In genomic region chr19:54168174-54168917, GRCh38 we compare ENCODE assay signal across 8 cellular contexts. TPM values are rescaled to one million over a fixed set of nuclear protein-coding genes. Genes with fewer than 3 reads are reported as not detected.
DNase-seq lines count a peak whose midpoint lies in the region; ATAC-seq and TF ChIP-seq lines count a peak whose summit lies in the region.

No MANE protein-coding gene starts in this region.

- no peaks in the 10 kb centered on the region for H3K36me3 ChIP-seq in HEK293 (ENCODE audit: control insufficient read depth in 2 of 2, insufficient read depth in 1 of 2, low read length in 2 of 2)

- peak; percentile 93 for DNase-seq in CD1c-positive myeloid dendritic cell (ENCODE audit: extremely low spot score)
- DNase-seq in NCI-H2227 (lab: John Stamatoyannopoulos, UW; ENCODE audit: unreplicated experiment), result peak; percentile 98
- DNase-seq in inferior parietal cortex (ENCODE audit: extremely low spot score), result peak; percentile 88
- DNase-seq in stimulated activated CD4-positive, alpha-beta T cell treated with anti-CD3 and anti-CD28 coated beads, Interleukin-15, amount 100 ng/mL, for 48 hours (ENCODE audit: low read depth in 2 of 2), result peak; percentile 77 to 89

- no peak overlapping the region for H3K27ac Mint-ChIP-seq in brain

- H3K27ac ChIP-seq in HEK293 (ENCODE audit: extremely low read depth, low read depth, low read length) (no peak overlapping the region), VCaP (peak overlapping the region; percentile 50; the same call in 1 of the 2 replicates)

- no peaks in the 10 kb centered on the region for H3K27me3 Mint-ChIP-seq in brain

- H3K4me3 ChIP-seq in HEK293 (ENCODE audit: low read depth, low read length), result no peak overlapping the region

- peaks cover 0 to 25% (median 12%) of the 10 kb centered on the region in 5 experiments for H3K9me3 Mint-ChIP-seq in brain

- H3K9me3 ChIP-seq in HEK293 (ENCODE audit: control insufficient read depth, insufficient read depth, low read depth, low read length), result no peaks in the 10 kb centered on the region

- no peaks in the 10 kb centered on the region for H3K4me1 ChIP-seq in HEK293 (ENCODE audit: control insufficient read depth, insufficient read depth, low read length)

- ATAC-seq in HG03196 (IDR thresholded peaks at IDR 0.05; ENCODE audit: unreplicated experiment), result no peak

- CTCF ChIA-PET in HEK293 (lab: Yijun Ruan, JAX), result interaction anchor here (0.9 to 4.6 kb wide), 10 partner anchors 8 to 223 kb away, joined by 3 to 18 read pairs (median 7); partner anchors contain the start of genes CNOT3, LENG1 and MBOAT7

- peaks cover 4% of the 10 kb centered on the region for H3K4me1 Mint-ChIP-seq in brain

- TF ChIP-seq CTCF in HEK293 (tag by site-specific recombination; IDR thresholded peaks at IDR 0.05) (peak; percentile 83), VCaP (conservative IDR thresholded peaks at IDR 0.05) (peak; percentile 92), brain (conservative IDR thresholded peaks at IDR 0.05) (peak; percentile 75 to 84)

- H3K4me3 Mint-ChIP-seq in brain, result no peak overlapping the region

- POLR2A ChIA-PET in HEK293 (lab: Yijun Ruan, JAX), result interaction anchor here (1.4 to 2.6 kb wide), 3 partner anchors 8 to 31 kb away, joined by 6 to 17 read pairs (median 7); partner anchors contain the start of genes CNOT3, LENG1 and MBOAT7

- H3K36me3 Mint-ChIP-seq in brain, result peaks cover 10% of the 10 kb centered on the region

TF ChIP-seq in HEK293, 187 proteins besides CTCF, POLR2A, EP300 and RAD21 (continues in another document):
- TF ChIP-seq ZBTB17 (tag by site-specific recombination; IDR thresholded peaks at IDR 0.05) (no peak), ZNF214 (tag by site-specific recombination; IDR thresholded peaks at IDR 0.05; ENCODE audit: borderline replicate concordance) (no peak), OSR2 (tag by site-specific recombination; IDR thresholded peaks at IDR 0.05) (no peak), ZBTB6 (tag by site-specific recombination; IDR thresholded peaks at IDR 0.05) (no peak), ZNF529 (tag by site-specific recombination; IDR thresholded peaks at IDR 0.05; ENCODE audit: insufficient replicate concordance) (no peak), KLF16 (tag by site-specific recombination; IDR thresholded peaks at IDR 0.05) (no peak), YY1 (tag by site-specific recombination; IDR thresholded peaks at IDR 0.05) (no peak), ZNF843 (tag by site-specific recombination; IDR thresholded peaks at IDR 0.05) (no peak), ZNF133 (tag by site-specific recombination; IDR thresholded peaks at IDR 0.05) (no peak), GLIS2 (tag by site-specific recombination; IDR thresholded peaks at IDR 0.05) (no peak), ZNF148 (tag by site-specific recombination; IDR thresholded peaks at IDR 0.05; ENCODE audit: borderline replicate concordance) (no peak), ZNF280D (tag by site-specific recombination; IDR thresholded peaks at IDR 0.05) (no peak), ZNF571 (tag by site-specific recombination; IDR thresholded peaks at IDR 0.05) (no peak), ZBTB1 (tag by site-specific recombination; IDR thresholded peaks at IDR 0.05) (no peak)
- TF ChIP-seq, protein P1, sequence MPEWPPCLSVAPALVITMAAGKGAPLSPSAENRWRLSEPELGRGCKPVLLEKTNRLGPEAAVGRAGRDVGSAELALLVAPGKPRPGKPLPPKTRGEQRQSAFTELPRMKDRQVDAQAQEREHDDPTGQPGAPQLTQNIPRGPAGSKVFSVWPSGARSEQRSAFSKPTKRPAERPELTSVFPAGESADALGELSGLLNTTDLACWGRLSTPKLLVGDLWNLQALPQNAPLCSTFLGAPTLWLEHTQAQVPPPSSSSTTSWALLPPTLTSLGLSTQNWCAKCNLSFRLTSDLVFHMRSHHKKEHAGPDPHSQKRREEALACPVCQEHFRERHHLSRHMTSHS (tag by site-specific recombination; IDR thresholded peaks at IDR 0.05), result no peak

RNA-seq across cellular contexts. Expression of gene TMC4, which starts 4.6 kb away (rescaled TPM):
- 4.1 TPM for polyA plus RNA-seq in brain (ENCODE audit: insufficient read depth, low read depth, low replicate concordance)

RNA-seq across cellular contexts. Expression of gene LENG1, which starts 8.8 kb away (rescaled TPM):
- polyA plus RNA-seq in brain (ENCODE audit: insufficient read depth, low read depth, low replicate concordance), result 14.0 TPM

RNA-seq across cellular contexts. Expression of gene MBOAT7, which starts 21.0 kb away (rescaled TPM):
- polyA plus RNA-seq in brain (ENCODE audit: insufficient read depth, low read depth, low replicate concordance), result 94.4 TPM

RNA-seq across cellular contexts. Expression of gene TSEN34, which starts 22.8 kb away (rescaled TPM):
- polyA plus RNA-seq in brain (ENCODE audit: insufficient read depth, low read depth, low replicate concordance), result 73.5 TPM

RNA-seq across cellular contexts. Expression of gene CNOT3, which starts 30.8 kb away (rescaled TPM):
- polyA plus RNA-seq in brain (ENCODE audit: insufficient read depth, low read depth, low replicate concordance), result 44.6 TPM
